In the genomic region with DNA sequence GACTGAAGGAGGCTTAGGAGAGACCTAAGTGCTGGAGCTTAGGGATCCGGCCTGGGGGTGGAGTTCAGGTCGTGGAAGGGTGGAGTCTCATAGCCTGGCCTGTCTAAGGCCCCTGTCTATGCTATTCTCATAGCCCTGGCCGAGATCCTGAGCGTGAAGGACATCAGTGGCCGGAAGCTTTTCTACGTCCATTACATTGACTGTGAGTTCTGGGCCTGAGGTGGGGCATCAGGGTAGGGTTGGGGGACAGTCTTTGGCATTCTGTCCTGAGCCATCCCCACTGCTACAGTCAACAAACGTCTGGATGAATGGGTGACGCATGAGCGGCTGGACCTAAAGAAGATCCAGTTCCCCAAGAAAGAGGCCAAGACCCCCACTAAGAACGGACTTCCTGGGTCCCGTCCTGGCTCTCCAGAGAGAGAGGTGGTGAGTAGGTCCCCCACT, we compare ENCODE assay signal across 1 cellular context.
TF ChIP-seq lines count a peak whose summit lies in the region.

No MANE protein-coding gene starts in this region.

TF ChIP-seq in H1, 55 proteins besides CTCF, POLR2A, EP300 and RAD21:
- no peak for TF ChIP-seq CEBPB (IDR thresholded peaks at IDR 0.05; ENCODE audit: low read depth, low read length)
- TF ChIP-seq TAF7 (optimal IDR thresholded peaks at IDR 0.05; ENCODE audit: borderline replicate concordance, low read depth, low read length) = no peak
- TF ChIP-seq KDM1A (IDR thresholded peaks at IDR 0.05; ENCODE audit: borderline replicate concordance, low read length) = no peak
- TF ChIP-seq TAF1 (IDR thresholded peaks at IDR 0.05; ENCODE audit: low read depth, low read length) = no peak
- TF ChIP-seq ASH2L (IDR thresholded peaks at IDR 0.05; ENCODE audit: low read length) = no peak
- TF ChIP-seq CTBP2 (IDR thresholded peaks at IDR 0.05; ENCODE audit: borderline replicate concordance, insufficient read depth, insufficient read length, low read length) = no peak
- TF ChIP-seq POLR2AphosphoS5 (IDR thresholded peaks at IDR 0.05; ENCODE audit: low read depth, low read length) = peak; percentile 10; the same call in 1 of the 2 replicates
- no peak for TF ChIP-seq HDAC2 (IDR thresholded peaks at IDR 0.05; ENCODE audit: borderline replicate concordance in 1 of 2, low read depth in 2 of 2, low read length in 2 of 2)
- TF ChIP-seq SP1 (IDR thresholded peaks at IDR 0.05; ENCODE audit: low read depth, low read length) = peak; percentile 88
- no peak for TF ChIP-seq RNF2 (IDR thresholded peaks at IDR 0.05; ENCODE audit: borderline replicate concordance, low read depth, low read length, missing control alignments, poor library complexity, severe bottlenecking)
- no peak for TF ChIP-seq SIX5 (IDR thresholded peaks at IDR 0.05; ENCODE audit: low read depth, low read length)
- TF ChIP-seq JUND (IDR thresholded peaks at IDR 0.05; ENCODE audit: low read length) = no peak
- no peak for TF ChIP-seq CHD1 (IDR thresholded peaks at IDR 0.05; ENCODE audit: low read depth, low read length)
- TF ChIP-seq RXRA (IDR thresholded peaks at IDR 0.05; ENCODE audit: insufficient read depth, low read depth, low read length) = no peak
- TF ChIP-seq YY1 (IDR thresholded peaks at IDR 0.05; ENCODE audit: low read depth, low read length) = no peak
